In genomic region chr2:240891492-240892340, GRCh38 we compare ENCODE assay signal across 2 cellular contexts.
TF ChIP-seq lines count a peak whose summit lies in the region.

No MANE protein-coding gene starts in this region.

TF ChIP-seq in K562, 482 proteins besides CTCF, POLR2A, EP300 and RAD21:
- TF ChIP-seq HMBOX1 (IDR thresholded peaks at IDR 0.05) (no peak), NFIC (IDR thresholded peaks at IDR 0.05) (peak; percentile 42; the same call in 1 of the 2 replicates), SMAD2 (IDR thresholded peaks at IDR 0.05; ENCODE audit: low read depth, low read length) (no peak), MLLT1 (IDR thresholded peaks at IDR 0.05) (no peak), FOSL1 (tag; conservative IDR thresholded peaks at IDR 0.05) (no peak), ZNF444 (CRISPR knock-in tag; IDR thresholded peaks at IDR 0.05) (no peak), UBTF (IDR thresholded peaks at IDR 0.05; ENCODE audit: borderline replicate concordance in 1 of 2, low read depth in 2 of 2, low read length in 2 of 2) (no peak)

TF ChIP-seq in HepG2, 621 proteins besides CTCF, POLR2A, EP300 and RAD21:
- no peak for TF ChIP-seq ZSCAN9 (CRISPR knock-in tag; IDR thresholded peaks at IDR 0.05; ENCODE audit: borderline replicate concordance)
- no peak for TF ChIP-seq JUND (CRISPR knock-in tag; IDR thresholded peaks at IDR 0.05)
- no peak for TF ChIP-seq ZNF232 (CRISPR knock-in tag; IDR thresholded peaks at IDR 0.05; ENCODE audit: borderline replicate concordance)
- TF ChIP-seq HDAC2 (CRISPR knock-in tag; IDR thresholded peaks at IDR 0.05), result no peak
- TF ChIP-seq NR2F2 (IDR thresholded peaks at IDR 0.05; ENCODE audit: borderline replicate concordance, low read depth), result no peak
- TF ChIP-seq ZNF326 (CRISPR knock-in tag; IDR thresholded peaks at IDR 0.05; ENCODE audit: borderline replicate concordance), result no peak
- 0 out of 2 replicates have a peak, but pooled peaks have one; percentile 8 for TF ChIP-seq ZNF687 (CRISPR knock-in tag; IDR thresholded peaks at IDR 0.05)
- no peak for TF ChIP-seq SRSF9 (IDR thresholded peaks at IDR 0.05; ENCODE audit: borderline replicate concordance, insufficient read depth, low read depth, low read length, poor library complexity, severe bottlenecking)
- TF ChIP-seq ZNF780A (CRISPR knock-in tag; IDR thresholded peaks at IDR 0.05), result no peak
- no peak for TF ChIP-seq TFDP1 (CRISPR knock-in tag; IDR thresholded peaks at IDR 0.05; ENCODE audit: borderline replicate concordance)
- no peak for TF ChIP-seq MYC (CRISPR knock-in tag; IDR thresholded peaks at IDR 0.05; ENCODE audit: borderline replicate concordance)
- no peak for TF ChIP-seq RFX1 (IDR thresholded peaks at IDR 0.05)
- TF ChIP-seq JDP2 (CRISPR knock-in tag; IDR thresholded peaks at IDR 0.05; ENCODE audit: borderline replicate concordance), result no peak
- TF ChIP-seq UBTF (CRISPR knock-in tag; IDR thresholded peaks at IDR 0.05), result 0 out of 2 replicates have a peak, but pooled peaks have one; percentile 1
